7 cellular contexts compared by ENCODE assay signal in the genomic region with DNA sequence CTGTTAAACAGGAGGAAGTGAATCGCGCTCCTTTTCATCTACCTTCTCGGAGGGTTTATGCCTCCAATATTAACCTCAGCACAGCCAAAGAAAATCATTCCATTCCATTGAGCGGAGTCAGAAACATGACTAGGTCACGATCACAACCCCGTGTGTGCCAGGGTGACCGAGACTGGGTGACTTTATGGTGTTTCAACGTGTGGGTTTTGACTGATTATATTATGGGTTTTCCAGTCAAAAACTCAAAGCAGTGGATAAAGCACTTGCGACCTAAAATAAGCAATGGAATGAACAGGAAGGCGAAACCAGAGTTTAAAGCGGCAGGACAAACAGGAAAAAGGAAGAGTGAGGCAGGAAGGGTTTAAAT. TPM values are rescaled to one million over a fixed set of nuclear protein-coding genes. Genes with fewer than 3 reads are reported as not detected.
DNase-seq lines count a peak whose midpoint lies in the region; ATAC-seq and TF ChIP-seq lines count a peak whose summit lies in the region.
"Had no signal": no experiment of that assay in that cellular context is flagged by ENCODE, and none has a peak within 500 bp of the region (broad histone marks: within the 10 kb centered on the region; RNA-seq: fewer than 3 reads in every experiment).

No MANE protein-coding gene starts in this region.

- ATAC-seq in SK-N-SH treated with all-trans-retinoic acid at 6 μM for 48 hours (no peak), GM21423 (IDR thresholded peaks at IDR 0.05; ENCODE audit: unreplicated experiment) (no peak)
- no peak for ATAC-seq in stimulated activated naive CD8-positive, alpha-beta T cell treated with anti-CD3 and anti-CD28 coated beads, Interleukin-15, amount 100 ng/mL, for 72 hours

- H3K27ac Mint-ChIP-seq in stimulated activated naive CD8-positive, alpha-beta T cell treated with anti-CD3 and anti-CD28 coated beads, Interleukin-15, amount 100 ng/mL, for 72 hours = peak overlapping the region in 1 of 2 donors; percentile 99

- H4K20me1 ChIP-seq in SK-N-SH (ENCODE audit: insufficient read depth) = no peaks in the 10 kb centered on the region

- WGBS in SK-N-SH (ENCODE audit: low lambda C conversion rate) = 63% methylated on average over 11 of the region's 11 CpGs

- H3K27ac ChIP-seq in SK-N-SH (ENCODE audit: low read depth in 2 of 2, low read length in 1 of 2) = peak overlapping the region; percentile 79 to 94
- H3K27ac ChIP-seq: SK-N-MC had no signal

- peak overlapping the region; percentile 67 for H3K4me2 ChIP-seq in SK-N-SH

- H3K4me1 ChIP-seq in SK-N-SH (ENCODE audit: control insufficient read depth in 1 of 2, insufficient read depth in 2 of 2, low read depth in 1 of 2, low read length in 1 of 2) = peaks cover 0 to 5% of the 10 kb centered on the region in 2 experiments; a peak in 1 of 4 replicates

- no peak for DNase-seq in SK-N-SH
- peak; percentile 34 for DNase-seq in epithelial cell of esophagus (ENCODE audit: low read depth)
- DNase-seq in stimulated activated naive CD8-positive, alpha-beta T cell treated with anti-CD3 and anti-CD28 coated beads, Interleukin-15, amount 100 ng/mL, for 72 hours = no peak
- DNase-seq in LoVo (ENCODE audit: low spot score) = no peak

- peak overlapping the region; percentile 83 for H3K9ac ChIP-seq in SK-N-SH

- no peaks in the 10 kb centered on the region for H3K36me3 ChIP-seq in SK-N-SH (replicated peaks in 1 of 2; ENCODE audit: control insufficient read depth in 1 of 2, insufficient read depth in 2 of 2, low read length in 1 of 2)

- peak overlapping the region; percentile 96 to 100 for H3K4me3 Mint-ChIP-seq in stimulated activated naive CD8-positive, alpha-beta T cell treated with anti-CD3 and anti-CD28 coated beads, Interleukin-15, amount 100 ng/mL, for 72 hours

- H3K4me1 Mint-ChIP-seq in stimulated activated naive CD8-positive, alpha-beta T cell treated with anti-CD3 and anti-CD28 coated beads, Interleukin-15, amount 100 ng/mL, for 72 hours = peaks cover 46% of the 10 kb centered on the region

- no peaks in the 10 kb centered on the region for H3K9me2 ChIP-seq in SK-N-SH

- peaks cover 48% of the 10 kb centered on the region for H3K27me3 Mint-ChIP-seq in stimulated activated naive CD8-positive, alpha-beta T cell treated with anti-CD3 and anti-CD28 coated beads, Interleukin-15, amount 100 ng/mL, for 72 hours

- no peaks in the 10 kb centered on the region for H3K79me2 ChIP-seq in SK-N-SH (ENCODE audit: insufficient read depth)

- no peak for TF ChIP-seq EP300 in SK-N-SH (IDR thresholded peaks at IDR 0.05; ENCODE audit: borderline replicate concordance in 1 of 2, low read depth in 1 of 2, low read length in 1 of 2)

- H3K9me3 ChIP-seq in SK-N-SH = no peaks in the 10 kb centered on the region

- H2AFZ ChIP-seq in SK-N-SH (ENCODE audit: low read depth) = peak overlapping the region; percentile 84

- H3K9me3 Mint-ChIP-seq in stimulated activated naive CD8-positive, alpha-beta T cell treated with anti-CD3 and anti-CD28 coated beads, Interleukin-15, amount 100 ng/mL, for 72 hours = peaks cover 0 to 12% of the 10 kb centered on the region in 2 donors

- H3K4me3 ChIP-seq in SK-N-SH (ENCODE audit: low read depth in 2 of 2, low read length in 1 of 2) (peak overlapping the region; percentile 52 to 61), epithelial cell of esophagus (ENCODE audit: low read length) (peak overlapping the region; percentile 55)
- H3K4me3 ChIP-seq: SK-N-MC had no signal

- no peak for TF ChIP-seq CTCF in SK-N-SH (IDR thresholded peaks at IDR 0.05)
- TF ChIP-seq CTCF in epithelial cell of esophagus (IDR thresholded peaks at IDR 0.05; ENCODE audit: insufficient read depth, low read depth, low read length, missing control alignments) = no peak

- CTCF ChIA-PET in SK-N-SH (lab: Yijun Ruan, JAX) = interaction anchor here (1.2 to 1.3 kb wide), 2 partner anchors 15 to 98 kb away, joined by 3 to 4 read pairs; no protein-coding TSS in a partner anchor

- TF ChIP-seq RAD21 in SK-N-SH (IDR thresholded peaks at IDR 0.05; ENCODE audit: low read length) = no peak

- H3K27me3 ChIP-seq in SK-N-SH (ENCODE audit: insufficient read depth) = no peaks in the 10 kb centered on the region

- peaks cover 36% of the 10 kb centered on the region for H3F3A ChIP-seq in SK-N-SH (replicated peaks; ENCODE audit: insufficient read depth)

- POLR2A ChIA-PET in SK-N-SH (lab: Yijun Ruan, JAX) = no interaction called here

TF ChIP-seq in SK-N-SH, 30 proteins besides CTCF, POLR2A, EP300 and RAD21:
- no peak for TF ChIP-seq RCOR1 (IDR thresholded peaks at IDR 0.05; ENCODE audit: low read length)
- peak; percentile 24; the same call in 1 of the 2 replicates for TF ChIP-seq GABPA (IDR thresholded peaks at IDR 0.05; ENCODE audit: low read depth)
- no peak for TF ChIP-seq NRF1 (IDR thresholded peaks at IDR 0.05; ENCODE audit: low read depth, low read length)
- TF ChIP-seq, protein P1, sequence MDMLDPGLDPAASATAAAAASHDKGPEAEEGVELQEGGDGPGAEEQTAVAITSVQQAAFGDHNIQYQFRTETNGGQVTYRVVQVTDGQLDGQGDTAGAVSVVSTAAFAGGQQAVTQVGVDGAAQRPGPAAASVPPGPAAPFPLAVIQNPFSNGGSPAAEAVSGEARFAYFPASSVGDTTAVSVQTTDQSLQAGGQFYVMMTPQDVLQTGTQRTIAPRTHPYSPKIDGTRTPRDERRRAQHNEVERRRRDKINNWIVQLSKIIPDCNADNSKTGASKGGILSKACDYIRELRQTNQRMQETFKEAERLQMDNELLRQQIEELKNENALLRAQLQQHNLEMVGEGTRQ (IDR thresholded peaks at IDR 0.05; ENCODE audit: borderline replicate concordance, low read depth, low read length) = no peak
- no peak for TF ChIP-seq JUND (IDR thresholded peaks at IDR 0.05)
- no peak for TF ChIP-seq TCF12 (IDR thresholded peaks at IDR 0.05)
- no peak for TF ChIP-seq POLR2AphosphoS5 (IDR thresholded peaks at IDR 0.05; ENCODE audit: low read depth, low read length)
- TF ChIP-seq TEAD4 (IDR thresholded peaks at IDR 0.05; ENCODE audit: borderline replicate concordance, insufficient read depth) = no peak

TF ChIP-seq in SK-N-SH treated with all-trans-retinoic acid at 6 μM for 48 hours, 23 proteins besides CTCF, POLR2A, EP300 and RAD21:
- TF ChIP-seq ZNF8 (CRISPR knock-in tag; IDR thresholded peaks at IDR 0.05) = no peak
- TF ChIP-seq ESRRG (CRISPR knock-in tag; IDR thresholded peaks at IDR 0.05) = no peak
- no peak for TF ChIP-seq GLIS3 (CRISPR knock-in tag; IDR thresholded peaks at IDR 0.05)
- no peak for TF ChIP-seq OSR1 (CRISPR knock-in tag; IDR thresholded peaks at IDR 0.05)
- no peak for TF ChIP-seq ARNTL (CRISPR knock-in tag; IDR thresholded peaks at IDR 0.05; ENCODE audit: borderline replicate concordance, low read depth)
TF ChIP-seq in SK-N-SH treated with all-trans-retinoic acid at 6 μM for 48 hours: peak in this region for 0.

RNA-seq across cellular contexts. Expression of gene HSPA2, which starts 1.4 kb away (rescaled TPM):
- 13.9 and 20.8 TPM in 2 replicates for polyA plus RNA-seq in SK-N-SH (2012; rRNA removed)
- polyA plus RNA-seq in SK-N-SH (2012; cell fraction: cytosol; rRNA removed) = 9.4 and 12.4 TPM in 2 replicates
- 11.4 and 14.2 TPM in 2 replicates for polyA plus RNA-seq in SK-N-SH (2012; cell fraction: nucleus; rRNA removed)

RNA-seq across cellular contexts. Expression of gene PPP1R36, which starts 10.6 kb away (rescaled TPM):
- polyA plus RNA-seq in SK-N-SH (2012; rRNA removed) = 0.08 and 0.15 TPM in 2 replicates
- polyA plus RNA-seq in SK-N-SH (2012; cell fraction: cytosol; rRNA removed) = 0.12 and 0.14 TPM in 2 replicates
- polyA plus RNA-seq in SK-N-SH (2012; cell fraction: nucleus; rRNA removed) = 0.16 and 0.29 TPM in 2 replicates

RNA-seq across cellular contexts. Expression of gene ZBTB1, which starts 34.6 kb away (rescaled TPM):
- polyA plus RNA-seq in SK-N-SH (2012; rRNA removed) = 12.7 and 16.4 TPM in 2 replicates
- 16.9 and 19.7 TPM in 2 replicates for polyA plus RNA-seq in SK-N-SH (2012; cell fraction: cytosol; rRNA removed)
- polyA plus RNA-seq in SK-N-SH (2012; cell fraction: nucleus; rRNA removed) = 22.8 and 45.7 TPM in 2 replicates

RNA-seq across cellular contexts. Expression of gene ZBTB25, which starts 35.5 kb away (rescaled TPM):
- polyA plus RNA-seq in SK-N-SH (2012; rRNA removed) = 4.5 and 5.7 TPM in 2 replicates
- 3.3 and 3.4 TPM in 2 replicates for polyA plus RNA-seq in SK-N-SH (2012; cell fraction: cytosol; rRNA removed)
- polyA plus RNA-seq in SK-N-SH (2012; cell fraction: nucleus; rRNA removed) = 11.6 and 18.8 TPM in 2 replicates
